Comparison of ENCODE assay signal across 8 cellular contexts in the genomic region with DNA sequence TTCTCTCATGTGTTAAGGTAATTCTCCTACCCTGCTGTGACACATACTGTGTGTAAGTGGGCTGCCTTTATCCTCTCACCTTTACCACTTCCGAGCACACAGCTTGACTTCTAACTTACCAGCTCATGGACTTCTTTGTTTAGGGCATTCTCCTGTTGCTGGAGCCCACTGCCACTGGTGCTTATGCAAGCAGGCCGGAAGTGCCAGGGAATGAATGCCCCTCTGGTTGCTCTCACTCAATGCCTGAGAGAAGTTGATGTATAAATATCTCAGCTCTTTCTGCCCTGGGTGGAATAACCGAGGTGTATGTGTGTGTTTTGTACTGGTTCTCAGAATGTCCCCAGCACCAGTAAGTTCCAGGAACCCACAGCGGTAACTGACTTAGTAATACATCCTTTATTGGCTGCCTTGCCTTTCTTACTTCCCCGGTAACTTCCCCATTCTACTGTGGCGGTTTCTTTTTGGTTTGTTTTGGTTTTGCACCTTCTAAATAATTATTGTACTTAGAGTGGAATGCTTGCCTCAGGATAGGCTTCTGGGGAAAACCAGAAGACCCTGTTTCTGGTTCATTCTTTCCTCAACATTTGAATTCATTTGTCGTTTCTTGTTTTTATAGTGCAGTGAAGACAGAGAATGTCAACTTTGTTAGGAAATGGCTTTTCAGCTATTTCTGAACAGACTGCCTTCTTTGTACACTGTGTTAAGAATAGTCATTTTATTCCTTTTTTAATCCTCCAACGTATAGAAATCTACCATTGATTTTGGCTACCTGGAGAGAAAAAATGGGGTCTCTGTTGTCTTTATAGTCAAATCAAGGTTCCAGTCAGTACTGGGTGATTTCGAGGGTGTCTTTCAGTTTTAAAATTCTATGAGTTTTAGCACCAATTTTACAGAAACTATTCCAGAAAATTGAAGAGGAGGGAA. TPM values are rescaled to one million over a fixed set of nuclear protein-coding genes. Genes with fewer than 3 reads are reported as not detected.
DNase-seq lines count a peak whose midpoint lies in the region; ATAC-seq and TF ChIP-seq lines count a peak whose summit lies in the region.

No MANE protein-coding gene starts in this region.

- H3K4me3 ChIP-seq in GM06990 (replicated peaks; ENCODE audit: low read depth, low read length) (peak overlapping the region; percentile 37), HUES64 (ENCODE audit: low read length) (peak overlapping the region; percentile 23; the same call in 1 of the 2 replicates), esophagus squamous epithelium (peak overlapping the region in 1 of 4 donors; percentile 38)

- TF ChIP-seq POLR2A in esophagus squamous epithelium (IDR thresholded peaks at IDR 0.05), result no peak

- H3K4me1 ChIP-seq in HUES64 (ENCODE audit: insufficient read depth, low read length), result peaks cover 20% of the 10 kb centered on the region; the same call in 1 of the 2 replicates
- no peaks in the 10 kb centered on the region for H3K4me1 ChIP-seq in esophagus squamous epithelium

- no peaks in the 10 kb centered on the region for H3K9me3 ChIP-seq in HUES64 (ENCODE audit: insufficient read depth, low read depth, low read length)
- H3K9me3 ChIP-seq in esophagus squamous epithelium, result no peaks in the 10 kb centered on the region

- intact Hi-C loops in esophagus squamous epithelium (cut with DNase I), result no loop called here

- peak; percentile 92 for ATAC-seq in GM21528 (IDR thresholded peaks at IDR 0.05; ENCODE audit: low FRiP score, unreplicated experiment)
- ATAC-seq in activated CD4-positive, CD25-positive, alpha-beta regulatory T cell treated with anti-CD3 and anti-CD28 coated beads, Interleukin-2, amount 50 U/mL, for 24 hours, result peak; percentile 95 to 97

- peak; percentile 24 for DNase-seq in GM06990 (ENCODE audit: extremely low read depth, insufficient read length)
- DNase-seq in esophagus squamous epithelium (lab: John Stamatoyannopoulos, UW), result no peak
- peak in 2 of 3 donors; percentile 2 to 3 for DNase-seq in stimulated activated CD4-positive, alpha-beta T cell treated with anti-CD3 and anti-CD28 coated beads, TNF-alpha, amount 100 ng/mL, for 1 hour (ENCODE audit: low read depth in 3 of 3, low spot score in 1 of 3)
- no peak for DNase-seq in DMS79 treated with DMSO at 0.1 percent for 48 hours (lab: John Stamatoyannopoulos, UW)
- DNase-seq in T1000 (lab: John Stamatoyannopoulos, UW), result no peak

- no peaks in the 10 kb centered on the region for H3K36me3 ChIP-seq in GM06990 (ENCODE audit: control insufficient read depth, insufficient read depth, low read length)
- H3K36me3 ChIP-seq in HUES64 (ENCODE audit: insufficient read depth, low read length), result no peaks in the 10 kb centered on the region
- no peaks in the 10 kb centered on the region for H3K36me3 ChIP-seq in esophagus squamous epithelium

- TF ChIP-seq CTCF in GM06990 (IDR thresholded peaks at IDR 0.05; ENCODE audit: insufficient read depth, low read length, poor library complexity, severe bottlenecking) (no peak), esophagus squamous epithelium (IDR thresholded peaks at IDR 0.05) (no peak)

- WGBS in HUES64, result 24% methylated on average over 4 of the region's 9 CpGs
- WGBS in esophagus squamous epithelium, 2 donors, result 19 to 27% methylated on average over 8 to 9 of the region's 9 CpGs

- H3K27me3 ChIP-seq in GM06990 (replicated peaks; ENCODE audit: control insufficient read depth, insufficient read depth, low read length) (no peaks in the 10 kb centered on the region), HUES64 (ENCODE audit: insufficient read depth, low read length) (no peaks in the 10 kb centered on the region), esophagus squamous epithelium (no peaks in the 10 kb centered on the region)

- peak overlapping the region; percentile 48; the same call in 1 of the 2 replicates for H3K9ac ChIP-seq in HUES64 (ENCODE audit: low read depth, low read length)

- H3K27ac ChIP-seq in HUES64 (ENCODE audit: low read depth, low read length) (peak overlapping the region; percentile 73), esophagus squamous epithelium (peak overlapping the region in 3 of 4 donors; percentile 34 to 55 (median 44))

RNA-seq across cellular contexts. Expression of gene CXorf58, which starts 45.4 kb away (rescaled TPM):
- polyA plus RNA-seq in HUES64 (2013, experiment 1 of 2), result 0.55 TPM
- polyA plus RNA-seq in HUES64 (2013, experiment 2 of 2), result not detected
- under 1 TPM in 2 of 4 donors, not detected in 2; 0.15 to 0.95 TPM for total RNA-seq in esophagus squamous epithelium

RNA-seq across cellular contexts. Expression of gene APOO, which starts 45.5 kb away (rescaled TPM):
- 35.9 TPM for polyA plus RNA-seq in HUES64 (2013, experiment 1 of 2)
- polyA plus RNA-seq in HUES64 (2013, experiment 2 of 2), result 45.3 TPM
- 10 to 100 TPM; 10.5 to 25.1 (median 13.7) TPM for total RNA-seq in esophagus squamous epithelium

Comparison
In these comparisons a context has a peak if more than half of its experiments do, and no peak if none do; other contexts are left out.
1. DNase-seq: peak in GM06990 (single experiment) and stimulated activated CD4-positive, alpha-beta T cell treated with anti-CD3 and anti-CD28 coated beads, TNF-alpha, amount 100 ng/mL, for 1 hour (2 of 3); none in esophagus squamous epithelium (single experiment), DMS79 treated with DMSO at 0.1 percent for 48 hours (single experiment) and T1000 (single experiment).